ENCODE assay signal across 18 cellular contexts in the genomic region with DNA sequence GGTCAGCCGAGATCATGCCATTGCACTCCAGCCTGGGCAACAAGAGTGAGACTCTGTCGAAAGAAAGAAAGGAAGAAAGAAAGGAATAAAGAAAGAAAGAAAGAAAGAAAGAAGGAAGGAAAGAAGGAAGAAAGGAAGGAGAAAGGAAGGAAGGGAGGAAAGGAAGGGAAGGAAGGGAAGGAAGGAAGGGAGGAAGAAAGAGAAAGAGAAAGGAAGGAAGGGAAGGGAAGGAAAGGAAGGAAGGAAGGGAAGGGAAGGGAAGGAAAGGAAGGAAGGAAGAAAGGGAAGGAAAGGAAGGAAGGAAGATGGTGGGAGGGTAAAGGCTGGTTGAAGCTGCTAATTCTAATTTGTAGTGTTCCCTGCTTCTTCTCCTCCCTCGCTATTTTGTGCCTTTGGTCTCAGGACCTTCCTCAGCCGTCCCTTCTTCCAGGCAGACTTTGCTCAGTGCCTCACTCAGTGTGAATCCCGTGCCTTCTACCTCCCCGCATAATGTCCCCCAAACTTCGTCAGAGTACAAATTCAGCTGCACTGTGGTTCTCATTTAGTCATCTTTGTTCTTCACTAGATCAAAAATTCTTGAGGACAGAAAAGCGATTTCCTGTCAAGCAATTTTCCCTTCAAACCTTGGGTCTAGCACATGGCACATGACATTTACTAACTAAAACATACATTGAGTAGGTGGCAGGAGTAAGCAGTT. TPM values are rescaled to one million over a fixed set of nuclear protein-coding genes. Genes with fewer than 3 reads are reported as not detected.
DNase-seq lines count a peak whose midpoint lies in the region; ATAC-seq and TF ChIP-seq lines count a peak whose summit lies in the region.
"Had no signal": no experiment of that assay in that cellular context is flagged by ENCODE, and none has a peak within 500 bp of the region (broad histone marks: within the 10 kb centered on the region; RNA-seq: fewer than 3 reads in every experiment).

No MANE protein-coding gene starts in this region.

- no peaks in the 10 kb centered on the region for H3K36me3 Mint-ChIP-seq in activated naive CD4-positive, alpha-beta T cell treated with anti-CD3 and anti-CD28 coated beads, Interleukin-2, amount 50 U/mL, for 24 hours
- H3K36me3 Mint-ChIP-seq: CD4-positive, alpha-beta memory T cell had no signal

- CTCF ChIA-PET in RWPE1 (lab: Yijun Ruan, JAX) = no interaction called here

- H3K4me3 ChIP-seq in psoas muscle = no peak overlapping the region
- H3K4me3 ChIP-seq in mucosa of descending colon = no peak overlapping the region
- H3K4me3 ChIP-seq: MG63 had no signal

- no peak for DNase-seq in activated naive CD4-positive, alpha-beta T cell treated with Interleukin-2 at 50 U/mL for 16 hours
- DNase-seq in RWPE1 (ENCODE audit: low spot score) = no peak
- DNase-seq in epithelial cell of prostate (ENCODE audit: low read depth, low spot score) = no peak
- DNase-seq in stimulated activated naive CD8-positive, alpha-beta T cell treated with anti-CD3 and anti-CD28 coated beads, Interleukin-15, amount 100 ng/mL, for 72 hours = no peak
- DNase-seq in psoas muscle = no peak
- no peak for DNase-seq in mucosa of descending colon
- DNase-seq: ACHN; CD4-positive, alpha-beta memory T cell; DND-41; GDM1; MG63; NCI-H1105; NCI-H187; NCI-H446; PC-3 had no signal

- no peaks in the 10 kb centered on the region for H3K27me3 Mint-ChIP-seq in activated naive CD4-positive, alpha-beta T cell treated with anti-CD3 and anti-CD28 coated beads, Interleukin-2, amount 50 U/mL, for 24 hours
- H3K27me3 Mint-ChIP-seq in stimulated activated naive CD8-positive, alpha-beta T cell treated with anti-CD3 and anti-CD28 coated beads, Interleukin-15, amount 100 ng/mL, for 72 hours = no peaks in the 10 kb centered on the region

- H3K4me1 ChIP-seq in psoas muscle (no peaks in the 10 kb centered on the region), mucosa of descending colon (ENCODE audit: low read depth) (no peaks in the 10 kb centered on the region)

- H3K27me3 ChIP-seq in psoas muscle (ENCODE audit: insufficient read depth in 3 of 3, low read length in 2 of 3) = no peaks in the 10 kb centered on the region
- H3K27me3 ChIP-seq: MG63 had no signal

- 83 to 85% (median 84%) methylated on average over 8 of the region's 8 CpGs for WGBS in psoas muscle, 3 donors

- H3K36me3 ChIP-seq in psoas muscle (ENCODE audit: insufficient read depth in 1 of 2, low read depth in 1 of 2) (no peaks in the 10 kb centered on the region), mucosa of descending colon (ENCODE audit: low read depth) (no peaks in the 10 kb centered on the region)
- H3K36me3 ChIP-seq: MG63 had no signal

- no peak for TF ChIP-seq CTCF in RWPE1 (conservative IDR thresholded peaks at IDR 0.05; ENCODE audit: low read depth)
- TF ChIP-seq CTCF in psoas muscle (IDR thresholded peaks at IDR 0.05) = no peak
- TF ChIP-seq CTCF in mucosa of descending colon (IDR thresholded peaks at IDR 0.05) = no peak

- H3K9me3 Mint-ChIP-seq in activated naive CD4-positive, alpha-beta T cell treated with anti-CD3 and anti-CD28 coated beads, Interleukin-2, amount 50 U/mL, for 24 hours = no peaks in the 10 kb centered on the region
- no peaks in the 10 kb centered on the region for H3K9me3 Mint-ChIP-seq in stimulated activated naive CD8-positive, alpha-beta T cell treated with anti-CD3 and anti-CD28 coated beads, Interleukin-15, amount 100 ng/mL, for 72 hours

- H3K9me3 ChIP-seq in psoas muscle = no peaks in the 10 kb centered on the region
- H3K9me3 ChIP-seq in mucosa of descending colon = no peaks in the 10 kb centered on the region
- H3K9me3 ChIP-seq: MG63 had no signal

- H3K4me1 Mint-ChIP-seq in activated naive CD4-positive, alpha-beta T cell treated with anti-CD3 and anti-CD28 coated beads, Interleukin-2, amount 50 U/mL, for 24 hours = peaks cover 16% of the 10 kb centered on the region
- peaks cover 26% of the 10 kb centered on the region for H3K4me1 Mint-ChIP-seq in stimulated activated naive CD8-positive, alpha-beta T cell treated with anti-CD3 and anti-CD28 coated beads, Interleukin-15, amount 100 ng/mL, for 72 hours
- H3K4me1 Mint-ChIP-seq: B cell had no signal

- ATAC-seq in stimulated activated naive CD8-positive, alpha-beta T cell treated with anti-CD3 and anti-CD28 coated beads, Interleukin-15, amount 100 ng/mL, for 72 hours = no peak
- no peak for ATAC-seq in psoas muscle
- ATAC-seq in mucosa of descending colon = no peak
- ATAC-seq: PC-3 had no signal

- peak overlapping the region; percentile 96 for H3K27ac ChIP-seq in RWPE1
- peak overlapping the region; percentile 93 for H3K27ac ChIP-seq in epithelial cell of prostate
- no peak overlapping the region for H3K27ac ChIP-seq in psoas muscle
- H3K27ac ChIP-seq: KMS-11 had no signal

- intact Hi-C loops in psoas muscle (cut with DNase I) = no loop called here
- intact Hi-C loops in mucosa of descending colon (cut with DNase I, micrococcal nuclease) = no loop called here

- POLR2A ChIA-PET in RWPE1 (lab: Yijun Ruan, JAX; ENCODE audit: low non-redundant PET) = interaction anchor here (0.6 kb wide), 1 partner anchor 81 kb away, joined by 3 read pairs; no protein-coding TSS in a partner anchor

- H3K4me3 Mint-ChIP-seq in activated naive CD4-positive, alpha-beta T cell treated with anti-CD3 and anti-CD28 coated beads, Interleukin-2, amount 50 U/mL, for 24 hours = no peak overlapping the region
- peak overlapping the region; percentile 2 to 9 for H3K4me3 Mint-ChIP-seq in stimulated activated naive CD8-positive, alpha-beta T cell treated with anti-CD3 and anti-CD28 coated beads, Interleukin-15, amount 100 ng/mL, for 72 hours
- H3K4me3 Mint-ChIP-seq: B cell had no signal

- peak overlapping the region; percentile 46 for H3K27ac Mint-ChIP-seq in activated naive CD4-positive, alpha-beta T cell treated with anti-CD3 and anti-CD28 coated beads, Interleukin-2, amount 50 U/mL, for 24 hours
- H3K27ac Mint-ChIP-seq in stimulated activated naive CD8-positive, alpha-beta T cell treated with anti-CD3 and anti-CD28 coated beads, Interleukin-15, amount 100 ng/mL, for 72 hours = peak overlapping the region in 1 of 2 donors; percentile 91
- H3K27ac Mint-ChIP-seq: B cell had no signal

RNA-seq across cellular contexts. Expression of gene PAFAH1B1, which starts 31.1 kb away (rescaled TPM):
- total RNA-seq in psoas muscle (100 to 1,000 TPM; 118 to 168 (median 147) TPM), mucosa of descending colon (100 to 1,000 TPM; 108 to 142 (median 112) TPM)
- 100 to 1,000 TPM in 1 of 3 donors, 10 to 100 TPM in 2; 43.8 to 157 (median 53.8) TPM for polyA plus RNA-seq in psoas muscle

RNA-seq across cellular contexts. Expression of gene METTL16, which starts 50.6 kb away (rescaled TPM):
- total RNA-seq in psoas muscle (10 to 100 TPM; 20.9 to 33.0 (median 24.0) TPM), mucosa of descending colon (10 to 100 TPM; 16.2 to 30.7 (median 19.9) TPM)
- polyA plus RNA-seq in psoas muscle = 10 to 100 TPM; 11.2 to 26.9 (median 17.1) TPM
